ENCODE assay signal across 8 cellular contexts in genomic region chr1:32701951-32702598, GRCh38. TPM values are rescaled to one million over a fixed set of nuclear protein-coding genes. Genes with fewer than 3 reads are reported as not detected.
A peak's percentile ranks its signal among the peaks of the same experiment; 100 is the strongest.
DNase-seq lines count a peak whose midpoint lies in the region; ATAC-seq and TF ChIP-seq lines count a peak whose summit lies in the region.

No MANE protein-coding gene starts in this region.

- no peaks in the 10 kb centered on the region for H3K36me3 Mint-ChIP-seq in neural crest cell (ENCODE audit: low read depth)

- peaks cover 38% of the 10 kb centered on the region for H3K27me3 Mint-ChIP-seq in neural crest cell (ENCODE audit: low read depth)

- H3K4me3 ChIP-seq in fibroblast of mammary gland (ENCODE audit: control insufficient read depth, low read depth, low read length) (peak overlapping the region; percentile 53), Karpas-422 (ENCODE audit: low read length) (no peak overlapping the region)

- DNase-seq in GM03348 (ENCODE audit: low spot score) (peak; percentile 49), RPMI7951 (ENCODE audit: low read depth) (peak; percentile 41), fibroblast of mammary gland (ENCODE audit: low read depth) (peak; percentile 23), neural crest cell (ENCODE audit: low read depth, low spot score) (no peak), HuH-7.5 (ENCODE audit: low spot score) (no peak), GM13977 (ENCODE audit: low spot score) (no peak), Karpas-422 (no peak)

- H3K4me2 ChIP-seq in Karpas-422 (ENCODE audit: low read depth, low read length, poor library complexity, severe bottlenecking): no peak overlapping the region

- H3K27me3 ChIP-seq in Karpas-422 (ENCODE audit: low read length): no peaks in the 10 kb centered on the region

- no peak for TF ChIP-seq CTCF in fibroblast of mammary gland (conservative IDR thresholded peaks at IDR 0.05; ENCODE audit: control insufficient read depth, insufficient read depth, low read depth, low read length)
- TF ChIP-seq CTCF in neural crest cell (conservative IDR thresholded peaks at IDR 0.05): no peak
- no peak for TF ChIP-seq CTCF in GM13977 (IDR thresholded peaks at IDR 0.05; ENCODE audit: extremely low read depth, insufficient read depth, missing control alignments)

- in situ Hi-C loops in GM13977 (cut with MboI; ENCODE audit: low pct_unique_long_range_greater_than_20kb, low sequenced_read_pairs, unreplicated experiment): no loop called here

- no peaks in the 10 kb centered on the region for H3K9me3 Mint-ChIP-seq in neural crest cell

- no peaks in the 10 kb centered on the region for H3K79me2 ChIP-seq in Karpas-422 (ENCODE audit: low read length)

- peaks cover 13% of the 10 kb centered on the region for H3K4me1 Mint-ChIP-seq in neural crest cell

- no peaks in the 10 kb centered on the region for H3K36me3 ChIP-seq in Karpas-422 (ENCODE audit: insufficient read depth, low read length)

- no peak overlapping the region for H3K27ac Mint-ChIP-seq in neural crest cell (ENCODE audit: unreplicated experiment)

- no peaks in the 10 kb centered on the region for H3K9me3 ChIP-seq in Karpas-422 (ENCODE audit: low read length)

- H3K27ac ChIP-seq in Karpas-422 (ENCODE audit: low read length): no peak overlapping the region

- no peaks in the 10 kb centered on the region for H3K9me2 ChIP-seq in Karpas-422 (replicated peaks; ENCODE audit: insufficient read depth, low read length)

- peaks cover 4% of the 10 kb centered on the region for H3K4me1 ChIP-seq in Karpas-422 (ENCODE audit: low read length)

- H4K20me1 ChIP-seq in Karpas-422 (ENCODE audit: insufficient read depth, low read depth, low read length): no peaks in the 10 kb centered on the region

- H3K9ac ChIP-seq in Karpas-422 (ENCODE audit: low read length): no peak overlapping the region

- no peak overlapping the region for H2AFZ ChIP-seq in Karpas-422 (ENCODE audit: low read length)

- no peak for ATAC-seq in activated CD4-positive, CD25-positive, alpha-beta regulatory T cell treated with anti-CD3 and anti-CD28 coated beads, Interleukin-2, amount 50 U/mL, for 24 hours

- H3K4me3 Mint-ChIP-seq in neural crest cell: peak overlapping the region; percentile 76

RNA-seq across cellular contexts. Expression of gene SYNC, which starts 0.5 kb away (rescaled TPM):
- 20.5 and 21.5 TPM in 2 replicates for total RNA-seq in RPMI7951 (2014; rRNA removed; shearing (Covaris generic))
- 0.12 TPM in 1 of 2 replicates, not detected in the other for total RNA-seq in neural crest cell
- total RNA-seq in Karpas-422 (2014; rRNA removed; shearing (Covaris generic); ENCODE audit: low replicate concordance): not detected in 2 replicates

RNA-seq across cellular contexts. Expression of gene RBBP4, which starts 51.1 kb away (rescaled TPM):
- 83.0 and 90.5 TPM in 2 replicates for total RNA-seq in RPMI7951 (2014; rRNA removed; shearing (Covaris generic))
- total RNA-seq in neural crest cell: 492 and 494 TPM in 2 replicates
- total RNA-seq in Karpas-422 (2014; rRNA removed; shearing (Covaris generic); ENCODE audit: low replicate concordance): 204 and 258 TPM in 2 replicates

RNA-seq across cellular contexts. Expression of gene ZBTB8OS, which starts 51.7 kb away (rescaled TPM):
- total RNA-seq in RPMI7951 (2014; rRNA removed; shearing (Covaris generic)): 62.4 and 83.5 TPM in 2 replicates
- 49.1 and 53.1 TPM in 2 replicates for total RNA-seq in neural crest cell
- total RNA-seq in Karpas-422 (2014; rRNA removed; shearing (Covaris generic); ENCODE audit: low replicate concordance): 55.1 and 88.3 TPM in 2 replicates

Comparison
In these comparisons a context has a peak if more than half of its experiments do, and no peak if none do; other contexts are left out.
1. DNase-seq: peak in GM03348 (single experiment), RPMI7951 (single experiment) and fibroblast of mammary gland (single experiment); none in neural crest cell (single experiment), HuH-7.5 (single experiment), GM13977 (single experiment) and Karpas-422 (single experiment).
2. RNA of gene SYNC, which starts 0.5 kb away (total RNA-seq): 20.5 to 21.5 TPM in RPMI7951; 0.12 TPM in neural crest cell and not detected in Karpas-422; every median in the first group is over 10 times any median in the second.